22 cellular contexts compared by ENCODE assay signal in the genomic region with DNA sequence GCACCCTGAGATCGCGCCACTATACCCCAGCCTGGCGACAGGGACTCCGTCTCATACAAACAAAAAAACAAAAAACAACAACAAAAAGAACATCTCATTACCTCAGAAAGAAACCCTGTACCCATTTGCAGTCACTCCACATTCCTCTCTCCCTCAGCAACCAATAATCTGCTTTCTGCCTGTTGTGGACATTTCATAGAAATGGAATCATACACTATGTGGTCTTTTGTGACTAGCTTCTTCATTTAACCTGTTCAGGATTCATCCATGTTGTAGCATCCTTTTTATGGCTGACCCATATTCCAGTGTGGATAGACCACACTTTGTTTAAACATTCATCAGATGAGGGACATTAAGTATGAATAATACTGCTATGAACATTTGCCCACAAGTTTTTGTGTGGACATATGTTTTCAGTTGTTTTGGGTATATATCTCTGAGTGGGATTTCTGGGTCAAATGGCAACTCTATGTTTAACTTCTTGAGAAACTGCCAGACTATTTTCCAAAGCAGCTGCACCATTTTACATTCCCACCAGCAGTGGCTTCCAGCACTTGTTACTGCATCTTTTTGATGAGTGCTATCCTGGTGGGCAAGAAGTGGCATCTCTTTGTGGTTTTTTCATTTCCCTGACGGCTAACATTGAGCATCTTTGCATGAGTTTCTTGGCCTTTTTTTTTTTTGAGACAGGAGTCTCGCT. TPM values are rescaled to one million over a fixed set of nuclear protein-coding genes. Genes with fewer than 3 reads are reported as not detected.
DNase-seq lines count a peak whose midpoint lies in the region; ATAC-seq and TF ChIP-seq lines count a peak whose summit lies in the region.
"Had no signal": no experiment of that assay in that cellular context is flagged by ENCODE, and none has a peak within 500 bp of the region (broad histone marks: within the 10 kb centered on the region; RNA-seq: fewer than 3 reads in every experiment).

No MANE protein-coding gene starts in this region.

- H3K9me3 ChIP-seq in AG04450 (ENCODE audit: control insufficient read depth, insufficient read depth, low read length) = no peaks in the 10 kb centered on the region; the same call in 1 of the 2 replicates
- H3K9me3 ChIP-seq in hepatocyte (ENCODE audit: low read depth) = no peaks in the 10 kb centered on the region
- H3K9me3 ChIP-seq in esophagus squamous epithelium = no peaks in the 10 kb centered on the region
- no peaks in the 10 kb centered on the region for H3K9me3 ChIP-seq in upper lobe of right lung
- H3K9me3 ChIP-seq: A549, adrenal gland had no signal

- ATAC-seq in upper lobe of right lung (no peak), GM19455 (IDR thresholded peaks at IDR 0.05; ENCODE audit: unreplicated experiment) (no peak), GM18867 (IDR thresholded peaks at IDR 0.05; ENCODE audit: unreplicated experiment) (no peak)
- ATAC-seq: A549; activated T-cell treated with anti-CD3 and anti-CD28 coated beads, Interleukin-2, amount 50 U/mL, for 4 hours had no signal

- 93% methylated on average over 6 of the region's 6 CpGs for WGBS in hepatocyte (ENCODE audit: low lambda C conversion rate, missing lambda C conversion rate)
- WGBS in esophagus squamous epithelium, 2 donors = 87% methylated on average over 6 of the region's 6 CpGs

- H3K27me3 ChIP-seq in AG04450 (ENCODE audit: control insufficient read depth, insufficient read depth, low read length) = no peaks in the 10 kb centered on the region
- H3K27me3 ChIP-seq in hepatocyte = no peaks in the 10 kb centered on the region
- no peaks in the 10 kb centered on the region for H3K27me3 ChIP-seq in esophagus squamous epithelium
- H3K27me3 ChIP-seq in upper lobe of right lung = no peaks in the 10 kb centered on the region
- H3K27me3 ChIP-seq: adrenal gland, brain microvascular endothelial cell had no signal

- no peak overlapping the region for H2AFZ ChIP-seq in hepatocyte

- no peaks in the 10 kb centered on the region for H3K79me2 ChIP-seq in hepatocyte

- intact Hi-C loops in esophagus squamous epithelium (cut with DNase I) (no loop called here), upper lobe of right lung (cut with DNase I) (no loop called here)

- CTCF ChIA-PET in AG04450 (lab: Charles Lee) = interaction anchor here (0.6 to 1.5 kb wide), 3 partner anchors 8 to 63 kb away, joined by 3 read pairs; no protein-coding TSS in a partner anchor

- H4K20me1 ChIP-seq in hepatocyte (ENCODE audit: insufficient read depth, poor library complexity, severe bottlenecking) = no peaks in the 10 kb centered on the region

- H3K36me3 ChIP-seq in hepatocyte (replicated peaks; ENCODE audit: insufficient read depth, low read depth) = no peaks in the 10 kb centered on the region
- no peaks in the 10 kb centered on the region for H3K36me3 ChIP-seq in esophagus squamous epithelium
- no peaks in the 10 kb centered on the region for H3K36me3 ChIP-seq in upper lobe of right lung
- H3K36me3 ChIP-seq: adrenal gland, brain microvascular endothelial cell had no signal

- TF ChIP-seq CTCF in AG04450 (IDR thresholded peaks at IDR 0.05; ENCODE audit: low read depth, low read length) (peak; percentile 49), choroid plexus epithelial cell (conservative IDR thresholded peaks at IDR 0.05; ENCODE audit: low read depth, low read length) (peak; percentile 15), hepatocyte (IDR thresholded peaks at IDR 0.05; ENCODE audit: poor library complexity) (peak; percentile 3), esophagus squamous epithelium (IDR thresholded peaks at IDR 0.05) (no peak), upper lobe of right lung (IDR thresholded peaks at IDR 0.05) (no peak)

- H3K4me1 ChIP-seq in hepatocyte (ENCODE audit: insufficient read depth) = peaks cover 31% of the 10 kb centered on the region
- H3K4me1 ChIP-seq in esophagus squamous epithelium = peaks cover 4 to 31% (median 6%) of the 10 kb centered on the region in 3 donors
- peaks cover 9% of the 10 kb centered on the region for H3K4me1 ChIP-seq in upper lobe of right lung

- POLR2A ChIA-PET in AG04450 (lab: Yijun Ruan, JAX) = interaction anchor here (0.6 kb wide), 1 partner anchor 55 kb away, joined by 3 read pairs; no protein-coding TSS in a partner anchor

- DNase-seq in AG04450 (ENCODE audit: low read depth, low spot score) (peak; percentile 53), HCEC 1CT (peak; percentile 30), choroid plexus epithelial cell (ENCODE audit: low read depth) (no peak), hepatocyte (ENCODE audit: low spot score) (no peak), esophagus squamous epithelium (lab: John Stamatoyannopoulos, UW) (no peak), upper lobe of right lung (no peak)
- DNase-seq: activated CD4-positive, alpha-beta T cell treated with anti-CD3 and anti-CD28 coated beads for 48 hours; activated naive CD4-positive, alpha-beta T cell treated with Interleukin-2 at 50 U/mL for 16 hours; activated T-cell treated with anti-CD3 and anti-CD28 coated beads, Interleukin-2, amount 50 U/mL, for 4 hours; adrenal gland; brain microvascular endothelial cell; CD4-positive, CD25-positive, alpha-beta regulatory T cell; NCI-H1092; NCI-H187 treated with DMSO at 0.1 percent for 48 hours; NCI-H526; NK-92 treated with Interleukin-12 subunit alpha and Interleukin-12 subunit beta, amount 100 ng/mL, for 24 hours; SHP77 treated with DMSO at 0.1 percent for 48 hours; small intestine had no signal

- peak overlapping the region; percentile 31 for H3K27ac ChIP-seq in AG04450 (ENCODE audit: low read depth, low read length)
- peak overlapping the region; percentile 13 for H3K27ac ChIP-seq in hepatocyte
- no peak overlapping the region for H3K27ac ChIP-seq in esophagus squamous epithelium
- no peak overlapping the region for H3K27ac ChIP-seq in upper lobe of right lung
- H3K27ac ChIP-seq: adrenal gland, brain microvascular endothelial cell, VCaP had no signal

- H3K9me2 ChIP-seq in hepatocyte (replicated peaks; ENCODE audit: insufficient read depth) = no peaks in the 10 kb centered on the region

- no peak for TF ChIP-seq POLR2A in esophagus squamous epithelium (IDR thresholded peaks at IDR 0.05)

- H3K4me3 ChIP-seq in AG04450 (ENCODE audit: low read depth, low read length) = no peak overlapping the region
- H3K4me3 ChIP-seq in choroid plexus epithelial cell (ENCODE audit: low read depth, low read length) = no peak overlapping the region
- H3K4me3 ChIP-seq in hepatocyte = no peak overlapping the region
- H3K4me3 ChIP-seq in esophagus squamous epithelium = no peak overlapping the region
- no peak overlapping the region for H3K4me3 ChIP-seq in upper lobe of right lung
- H3K4me3 ChIP-seq: A549, adrenal gland had no signal

- H3K4me2 ChIP-seq in hepatocyte = no peak overlapping the region
- H3K4me2 ChIP-seq: A549 had no signal

RNA-seq across cellular contexts. Expression of a gene that starts 5.9 kb away (rescaled TPM):
- polyA plus RNA-seq in AG04450 (2011; rRNA removed) (14.4 and 16.7 TPM in 2 replicates), hepatocyte (9.9 and 12.2 TPM in 2 replicates)
- polyA minus RNA-seq in AG04450 (2011; rRNA and poly(A)+ RNA removed) = 17.5 and 19.9 TPM in 2 replicates
- total RNA-seq in hepatocyte (27.0 and 30.2 TPM in 2 replicates), esophagus squamous epithelium (10 to 100 TPM; 25.6 to 56.9 (median 35.2) TPM), upper lobe of right lung (43.6 TPM)

Comparison
In these comparisons a context has a peak if more than half of its experiments do, and no peak if none do; other contexts are left out.
1. DNase-seq: peak in AG04450 (single experiment) and HCEC 1CT (single experiment); none in choroid plexus epithelial cell (single experiment), hepatocyte (single experiment), esophagus squamous epithelium (single experiment) and upper lobe of right lung (single experiment).
2. H3K27ac ChIP-seq: peak in AG04450 (single experiment) and hepatocyte (single experiment); none in esophagus squamous epithelium (0 of 4) and upper lobe of right lung (single experiment).
3. CTCF ChIP-seq: peak in AG04450 (single experiment), choroid plexus epithelial cell (single experiment) and hepatocyte (single experiment); none in esophagus squamous epithelium (0 of 6) and upper lobe of right lung (single experiment).